19 cellular contexts compared by ENCODE assay signal in the genomic region with DNA sequence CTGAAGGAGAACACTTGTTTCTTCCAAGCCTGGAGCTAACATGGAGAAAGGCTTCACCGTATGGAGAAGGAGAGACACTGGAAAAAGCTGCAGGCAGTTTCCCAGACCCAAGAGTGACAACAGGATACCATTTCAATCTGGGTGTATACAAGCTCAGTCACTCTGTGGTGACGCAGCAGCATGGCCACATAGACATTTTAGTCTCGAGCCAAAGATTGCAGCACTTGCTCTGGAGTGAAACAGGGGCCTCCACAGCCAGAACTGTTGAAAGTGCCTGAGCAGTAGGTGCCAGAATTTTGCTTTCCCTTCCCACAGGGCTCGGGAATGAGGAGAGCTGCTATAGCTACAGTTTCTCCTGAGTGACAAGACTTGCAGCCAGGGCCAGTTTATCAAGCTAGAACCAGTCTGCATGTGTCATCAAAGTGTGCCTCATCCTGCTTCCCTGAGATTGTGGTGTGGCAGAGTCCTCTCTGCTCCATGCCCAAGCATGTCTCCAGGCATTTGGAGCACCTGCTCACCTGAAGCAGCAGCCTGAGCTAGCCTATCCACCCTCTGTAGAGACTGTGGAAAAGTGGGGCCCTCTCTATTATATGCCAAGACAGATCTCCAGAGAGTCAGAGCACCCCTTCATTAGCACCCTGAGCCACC.
"Had no signal": no experiment of that assay in that cellular context is flagged by ENCODE, and none has a peak within 500 bp of the region (broad histone marks: within the 10 kb centered on the region; RNA-seq: fewer than 3 reads in every experiment).

No MANE protein-coding gene starts in this region.

- H3K4me1 Mint-ChIP-seq: activated CD4-positive, alpha-beta memory T cell treated with anti-CD3 and anti-CD28 coated beads, Interleukin-2, amount 10 ng/mL, durations not matched to agents 7 days and 5 days; central memory CD8-positive, alpha-beta T cell; immature natural killer cell had no signal

- H3K4me3 Mint-ChIP-seq: activated CD4-positive, alpha-beta memory T cell treated with anti-CD3 and anti-CD28 coated beads, Interleukin-2, amount 10 ng/mL, durations not matched to agents 7 days and 5 days; activated T-cell treated with anti-CD3 and anti-CD28 coated beads, Interleukin-2, amount 50 U/mL, for 4 hours; central memory CD8-positive, alpha-beta T cell; immature natural killer cell had no signal

- H3K4me1 ChIP-seq: gastrocnemius medialis, heart left ventricle, tibial nerve, vagina had no signal

- H3K27ac Mint-ChIP-seq: activated CD4-positive, alpha-beta memory T cell treated with anti-CD3 and anti-CD28 coated beads, Interleukin-2, amount 10 ng/mL, durations not matched to agents 7 days and 5 days; activated naive CD4-positive, alpha-beta T cell treated with anti-CD3 and anti-CD28 coated beads, Interleukin-2, amount 50 U/mL, for 72 hours; immature natural killer cell had no signal

- H3K4me3 ChIP-seq: gastrocnemius medialis, heart left ventricle, lung, ovary, tibial nerve, vagina had no signal

- ATAC-seq: activated naive CD4-positive, alpha-beta T cell treated with anti-CD3 and anti-CD28 coated beads, Interleukin-2, amount 50 U/mL, for 72 hours; activated T-cell treated with anti-CD3 and anti-CD28 coated beads, Interleukin-2, amount 50 U/mL, for 4 hours; gastrocnemius medialis; heart left ventricle had no signal

- H3K27ac ChIP-seq: gastrocnemius medialis, heart left ventricle, ovary, tibial nerve, vagina had no signal

- H3K36me3 ChIP-seq: gastrocnemius medialis, heart left ventricle, ovary, tibial nerve, vagina had no signal

- H3K9me3 ChIP-seq: gastrocnemius medialis, ovary, vagina had no signal

- H3K36me3 Mint-ChIP-seq: activated naive CD4-positive, alpha-beta T cell treated with anti-CD3 and anti-CD28 coated beads, Interleukin-2, amount 50 U/mL, for 72 hours; immature natural killer cell had no signal

- DNase-seq: activated CD4-positive, alpha-beta memory T cell treated with anti-CD3 and anti-CD28 coated beads, Interleukin-2, amount 10 ng/mL, durations not matched to agents 7 days and 5 days; activated CD4-positive, alpha-beta T cell treated with anti-CD3 and anti-CD28 coated beads for 4 hours; activated effector memory CD4-positive, alpha-beta T cell treated with anti-CD3 and anti-CD28 coated beads, Interleukin-2, amount 50 U/mL, for 16 hours; activated T-cell treated with anti-CD3 and anti-CD28 coated beads, Interleukin-2, amount 50 U/mL, for 4 hours; cortex of kidney; effector CD4-positive, alpha-beta T cell; gastrocnemius medialis; heart left ventricle; immature natural killer cell; midbrain; ovary; stimulated activated CD4-positive, alpha-beta T cell treated with anti-CD3 and anti-CD28 coated beads, Interleukin-4, amount 100 ng/mL, for 1 hour; stimulated activated naive CD4-positive, alpha-beta T cell treated with Interleukin-2 at 50 U/mL for 16 hours; substantia nigra had no signal

- H3K27me3 Mint-ChIP-seq: activated CD4-positive, alpha-beta memory T cell treated with anti-CD3 and anti-CD28 coated beads, Interleukin-2, amount 10 ng/mL, durations not matched to agents 7 days and 5 days; central memory CD8-positive, alpha-beta T cell had no signal

- H3K27me3 ChIP-seq: gastrocnemius medialis, heart left ventricle, ovary, tibial nerve, vagina had no signal
